9 cellular contexts compared by ENCODE assay signal in the genomic region with DNA sequence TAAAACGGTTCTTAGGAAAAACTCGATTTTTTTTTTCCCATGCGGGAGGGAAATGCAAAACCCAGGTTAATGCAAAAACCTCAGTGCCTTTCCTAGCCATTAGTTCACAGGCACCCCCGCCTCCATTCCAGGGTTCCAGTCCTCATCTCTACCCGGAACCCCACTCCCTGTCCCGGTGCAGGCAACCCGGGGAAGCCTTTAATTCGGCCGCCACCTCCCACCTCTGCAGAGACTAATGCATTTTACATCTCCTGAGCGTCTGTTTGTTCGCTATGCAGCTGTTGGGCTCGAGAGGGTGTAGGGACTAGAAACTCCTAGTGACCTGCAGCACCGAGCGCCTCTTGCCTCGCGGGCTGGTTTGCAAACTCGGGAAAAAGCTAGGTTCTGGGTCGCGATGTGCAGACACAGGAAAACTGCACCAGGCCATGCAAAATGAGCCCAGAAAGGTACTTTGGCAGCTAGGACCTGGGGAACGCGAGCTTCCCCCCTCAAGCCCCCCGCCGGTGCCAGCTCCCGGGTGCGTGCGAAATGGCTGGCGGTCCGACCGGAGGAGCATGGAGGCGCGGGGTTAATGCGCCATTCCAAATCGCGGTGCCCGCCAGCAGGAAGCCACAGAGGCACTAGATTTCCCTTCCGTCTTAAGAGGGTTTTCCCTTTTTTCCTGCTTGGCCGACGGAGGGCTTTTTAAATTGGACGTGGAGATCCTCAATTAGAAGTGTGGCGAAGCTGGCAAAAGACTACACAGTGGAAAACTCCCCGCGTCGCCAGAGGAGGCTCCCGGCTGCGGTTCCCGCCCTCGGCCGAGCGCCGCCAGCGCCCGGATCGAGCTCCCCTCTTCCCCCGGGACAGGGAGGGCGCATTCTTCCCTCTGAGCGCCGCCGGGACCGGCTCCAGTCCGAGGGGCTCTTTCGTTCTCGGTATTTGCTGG. TPM values are rescaled to one million over a fixed set of nuclear protein-coding genes. Genes with fewer than 3 reads are reported as not detected.
DNase-seq lines count a peak whose midpoint lies in the region; ATAC-seq, FAIRE-seq and TF ChIP-seq lines count a peak whose summit lies in the region.
"Had no signal": no experiment of that assay in that cellular context is flagged by ENCODE, and none has a peak within 500 bp of the region (broad histone marks: within the 10 kb centered on the region; RNA-seq: fewer than 3 reads in every experiment).

No MANE protein-coding gene starts in this region.

- no peak for DNase-seq in activated T-cell treated with anti-CD3 and anti-CD28 coated beads, Interleukin-2, amount 50 U/mL, for 4 hours
- DNase-seq in activated T-cell treated with anti-CD3 and anti-CD28 coated beads, Interleukin-2, amount 50 U/mL, for 1 hour, result no peak
- peak in 18 of 61 donors; percentile 15 to 67 (median 38) for DNase-seq in caudate nucleus (lab: John Stamatoyannopoulos, UW)
- no peak for DNase-seq in HepG2 (ENCODE audit: low spot score)
- DNase-seq in upper lobe of left lung, result peak in 1 of 2 donors; percentile 78
- DNase-seq in NCI-H1417 (lab: John Stamatoyannopoulos, UW), result no peak
- DNase-seq in activated CD4-positive, alpha-beta memory T cell treated with anti-CD3 and anti-CD28 coated beads for 36 hours, result no peak

- no peak overlapping the region for H3K27ac Mint-ChIP-seq in activated CD4-positive, alpha-beta memory T cell treated with anti-CD3 and anti-CD28 coated beads for 36 hours

- peak overlapping the region; percentile 32 for H3K4me2 ChIP-seq in HepG2 (ENCODE audit: low read depth, low read length)

- TF ChIP-seq CTCF in HepG2 (CRISPR knock-in tag; IDR thresholded peaks at IDR 0.05) (no peak), upper lobe of left lung (IDR thresholded peaks at IDR 0.05) (no peak)

- no peaks in the 10 kb centered on the region for H3K79me2 ChIP-seq in HepG2 (ENCODE audit: insufficient read depth, low read length)

- no peak for TF ChIP-seq POLR2A in HepG2 (IDR thresholded peaks at IDR 0.05; ENCODE audit: insufficient read depth in 1 of 2, low read depth in 2 of 2, low read length in 2 of 2)
- no peak for TF ChIP-seq POLR2A in upper lobe of left lung (IDR thresholded peaks at IDR 0.05)

- H3K4me3 ChIP-seq in HepG2 (replicated peaks in 1 of 3; ENCODE audit: insufficient read depth in 1 of 3, low read depth in 2 of 3, low read length in 3 of 3), result peak overlapping the region in 1 of 3 experiments; percentile 16; a peak in 2 of 6 replicates
- H3K4me3 ChIP-seq in upper lobe of left lung, result peak overlapping the region in 3 of 4 donors; percentile 16 to 40 (median 34)

- no peaks in the 10 kb centered on the region for H3K36me3 ChIP-seq in HepG2 (replicated peaks in 1 of 2; ENCODE audit: control insufficient read depth in 1 of 2, insufficient read depth in 2 of 2, low read length in 2 of 2)
- no peaks in the 10 kb centered on the region for H3K36me3 ChIP-seq in upper lobe of left lung

- TF ChIP-seq RAD21 in HepG2 (CRISPR knock-in tag; IDR thresholded peaks at IDR 0.05), result no peak

- intact Hi-C loops in HepG2 (cut with micrococcal nuclease; ENCODE audit: unreplicated experiment), result no loop called here
- intact Hi-C loops in activated CD4-positive, alpha-beta memory T cell treated with anti-CD3 and anti-CD28 coated beads for 36 hours (cut with micrococcal nuclease), result loop anchor here (1.0 kb wide), 2 partner anchors 357 to 423 kb away; no protein-coding TSS in a partner anchor

- no peak for ATAC-seq in activated T-cell treated with anti-CD3 and anti-CD28 coated beads, Interleukin-2, amount 50 U/mL, for 4 hours
- no peak for ATAC-seq in HepG2
- ATAC-seq in upper lobe of left lung (ENCODE audit: low FRiP score in 2 of 2), result peak in 1 of 2 donors; percentile 42
- ATAC-seq in GM19395 (IDR thresholded peaks at IDR 0.05; ENCODE audit: unreplicated experiment), result no peak

- WGBS in HepG2 (ENCODE audit: low lambda C conversion rate), result 54% methylated on average over 59 of the region's 62 CpGs
- WGBS in upper lobe of left lung, 2 donors, result 4 to 7% methylated on average over 22 to 62 of the region's 62 CpGs

- POLR2A ChIA-PET in HepG2 (lab: Yijun Ruan, JAX), result no interaction called here
- POLR2A ChIA-PET in activated CD4-positive, alpha-beta memory T cell treated with anti-CD3 and anti-CD28 coated beads for 36 hours (lab: Charles Lee), result no interaction called here

- no peak overlapping the region for H3K9ac ChIP-seq in HepG2 (ENCODE audit: insufficient read depth, low read depth, low read length)

- H2AFZ ChIP-seq in HepG2 (ENCODE audit: low read length), result no peak overlapping the region

- in situ Hi-C loops in HepG2 (cut with HindIII; ENCODE audit: extremely low pct_ligation_motif_present, low pct_unique_long_range_greater_than_20kb), result loop anchor here (5.0 kb wide), 1 partner anchor 356 kb away; no protein-coding TSS in a partner anchor

- FAIRE-seq in HepG2 (lab: Jason Lieb, UNC), result no peak
- FAIRE-seq: G401.6 had no signal

- H3K9me3 ChIP-seq in HepG2 (ENCODE audit: low read length) (no peaks in the 10 kb centered on the region), upper lobe of left lung (no peaks in the 10 kb centered on the region)

- peaks cover 21% of the 10 kb centered on the region for H3K4me1 Mint-ChIP-seq in activated T-cell treated with anti-CD3 and anti-CD28 coated beads, Interleukin-2, amount 50 U/mL, for 4 hours (ENCODE audit: low read depth)
- H3K4me1 Mint-ChIP-seq in activated CD4-positive, alpha-beta memory T cell treated with anti-CD3 and anti-CD28 coated beads for 36 hours (ENCODE audit: low read depth), result peaks cover 27% of the 10 kb centered on the region

- no peaks in the 10 kb centered on the region for H3K9me3 Mint-ChIP-seq in activated T-cell treated with anti-CD3 and anti-CD28 coated beads, Interleukin-2, amount 50 U/mL, for 4 hours
- H3K9me3 Mint-ChIP-seq in activated CD4-positive, alpha-beta memory T cell treated with anti-CD3 and anti-CD28 coated beads for 36 hours, result no peaks in the 10 kb centered on the region

- no peak for TF ChIP-seq EP300 in HepG2 (IDR thresholded peaks at IDR 0.05; ENCODE audit: low read depth in 2 of 2, low read length in 2 of 2)
- no peak for TF ChIP-seq EP300 in HepG2 (CRISPR knock-in tag; IDR thresholded peaks at IDR 0.05; ENCODE audit: borderline replicate concordance)
- TF ChIP-seq EP300 in upper lobe of left lung (IDR thresholded peaks at IDR 0.05), result no peak

- H4K20me1 ChIP-seq in HepG2 (ENCODE audit: insufficient read depth, low read length), result no peaks in the 10 kb centered on the region

- H3K27ac ChIP-seq in caudate nucleus (ENCODE audit: low read depth, low read length) (peak overlapping the region; percentile 8), HepG2 (ENCODE audit: extremely low read length, insufficient read depth, low read length) (no peak overlapping the region), upper lobe of left lung (no peak overlapping the region)

- peak overlapping the region; percentile 6 for H3K4me3 Mint-ChIP-seq in activated T-cell treated with anti-CD3 and anti-CD28 coated beads, Interleukin-2, amount 50 U/mL, for 4 hours
- no peak overlapping the region for H3K4me3 Mint-ChIP-seq in activated CD4-positive, alpha-beta memory T cell treated with anti-CD3 and anti-CD28 coated beads for 36 hours

- CTCF ChIA-PET in HepG2 (lab: Yijun Ruan, JAX; ENCODE audit: low intra/inter-chr PET ratio, low total read pairs), result interaction anchor here (1.5 kb wide), 1 partner anchor 357 kb away, joined by 4 read pairs; no protein-coding TSS in a partner anchor
- CTCF ChIA-PET in activated CD4-positive, alpha-beta memory T cell treated with anti-CD3 and anti-CD28 coated beads for 36 hours (lab: Charles Lee), result interaction anchor here (0.6 to 2.4 kb wide), 7 partner anchors 20 to 565 kb away, joined by 3 to 34 read pairs (median 3); no protein-coding TSS in a partner anchor

- peaks cover 4 to 51% of the 10 kb centered on the region in 2 experiments; a peak in 4 of 5 replicates for H3K27me3 ChIP-seq in HepG2 (ENCODE audit: control insufficient read depth in 1 of 2, insufficient read depth in 2 of 2, low read length in 2 of 2)
- H3K27me3 ChIP-seq in upper lobe of left lung, result peaks cover 0 to 63% (median 35%) of the 10 kb centered on the region in 4 donors

- peaks cover 36% of the 10 kb centered on the region for H3K4me1 ChIP-seq in HepG2 (ENCODE audit: insufficient read depth, low read length)
- H3K4me1 ChIP-seq in upper lobe of left lung, result peaks cover 38 to 61% (median 47%) of the 10 kb centered on the region in 4 donors

- BruUV-seq in HepG2 (replicated peaks; lab: Mats Ljungman, UMichigan), result no TSS peak

- peaks cover 2% of the 10 kb centered on the region for H3K36me3 Mint-ChIP-seq in activated T-cell treated with anti-CD3 and anti-CD28 coated beads, Interleukin-2, amount 50 U/mL, for 4 hours (ENCODE audit: insufficient read depth)
- H3K36me3 Mint-ChIP-seq in activated CD4-positive, alpha-beta memory T cell treated with anti-CD3 and anti-CD28 coated beads for 36 hours, result no peaks in the 10 kb centered on the region

- peaks cover 85% of the 10 kb centered on the region for H3K27me3 Mint-ChIP-seq in activated T-cell treated with anti-CD3 and anti-CD28 coated beads, Interleukin-2, amount 50 U/mL, for 4 hours (ENCODE audit: low read depth)
- peaks cover 80% of the 10 kb centered on the region for H3K27me3 Mint-ChIP-seq in activated CD4-positive, alpha-beta memory T cell treated with anti-CD3 and anti-CD28 coated beads for 36 hours

RNA-seq across cellular contexts. Expression of a gene that starts 3.4 kb away (rescaled TPM):
- total RNA-seq in activated T-cell treated with anti-CD3 and anti-CD28 coated beads, Interleukin-2, amount 50 U/mL, for 4 hours, result not detected
- total RNA-seq in HepG2 (2016; rRNA removed; fragmentation: Illumina TruSeq; extraction: Trizol), result 0.20 and 0.46 TPM in 2 replicates
- 0.10 TPM in 1 of 2 replicates, not detected in the other for total RNA-seq in HepG2 (2016; cell fraction: cytosol; rRNA removed; fragmentation: Illumina TruSeq; extraction: Trizol; ENCODE audit: low read depth)
- 0.19 and 0.56 TPM in 2 replicates for total RNA-seq in HepG2 (2016; cell fraction: insoluble cytoplasmic fraction; rRNA removed; fragmentation: Illumina TruSeq; extraction: Trizol)
- total RNA-seq in HepG2 (2016; cell fraction: membrane; rRNA removed; fragmentation: Illumina TruSeq; extraction: Trizol), result 0.10 and 0.25 TPM in 2 replicates
- total RNA-seq in HepG2 (2016; cell fraction: nucleus; rRNA removed; fragmentation: Illumina TruSeq; extraction: Trizol), result 0.56 and 1.2 TPM in 2 replicates
- 0.17 and 0.24 TPM in 2 replicates for polyA plus RNA-seq in HepG2 (2011; rRNA removed)
- 0.05 and 0.17 TPM in 2 replicates for polyA plus RNA-seq in HepG2 (2011; cell fraction: cytosol; rRNA removed)
- 0.29 and 0.45 TPM in 2 replicates for polyA plus RNA-seq in HepG2 (2011; cell fraction: nucleus; rRNA removed)
- polyA plus RNA-seq in HepG2 (2012), result 0.08 and 0.44 TPM in 2 replicates
- polyA plus RNA-seq in HepG2 (2016; cell fraction: cytosol; fragmentation: Illumina TruSeq; extraction: Trizol; ENCODE audit: low read depth), result 0.05 and 0.06 TPM in 2 replicates
- 0.14 and 0.35 TPM in 2 replicates for polyA plus RNA-seq in HepG2 (2016; cell fraction: insoluble cytoplasmic fraction; fragmentation: Illumina TruSeq; extraction: Trizol; ENCODE audit: low read depth)
- polyA plus RNA-seq in HepG2 (2016; cell fraction: membrane; fragmentation: Illumina TruSeq; extraction: Trizol; ENCODE audit: low read depth), result 0.16 and 0.28 TPM in 2 replicates
- 1.2 and 1.3 TPM in 2 replicates for polyA plus RNA-seq in HepG2 (2016; cell fraction: nucleus; fragmentation: Illumina TruSeq; extraction: Trizol; ENCODE audit: insufficient read depth, low read depth)
- polyA minus RNA-seq in HepG2 (2011; rRNA and poly(A)+ RNA removed; ENCODE audit: low replicate concordance), result 0.16 TPM in 1 of 2 replicates, not detected in the other
- 0.18 and 0.30 TPM in 2 replicates for polyA minus RNA-seq in HepG2 (2011; cell fraction: cytosol; rRNA and poly(A)+ RNA removed)
- polyA minus RNA-seq in HepG2 (2011; cell fraction: nucleus; rRNA and poly(A)+ RNA removed), result 0.39 and 0.75 TPM in 2 replicates
- under 1 TPM in 2 of 6 donors, not detected in 4; 0.15 to 0.20 TPM for total RNA-seq in upper lobe of left lung
- total RNA-seq in activated CD4-positive, alpha-beta memory T cell treated with anti-CD3 and anti-CD28 coated beads for 36 hours, result not detected
